8 cellular contexts compared by ENCODE assay signal in the genomic region with DNA sequence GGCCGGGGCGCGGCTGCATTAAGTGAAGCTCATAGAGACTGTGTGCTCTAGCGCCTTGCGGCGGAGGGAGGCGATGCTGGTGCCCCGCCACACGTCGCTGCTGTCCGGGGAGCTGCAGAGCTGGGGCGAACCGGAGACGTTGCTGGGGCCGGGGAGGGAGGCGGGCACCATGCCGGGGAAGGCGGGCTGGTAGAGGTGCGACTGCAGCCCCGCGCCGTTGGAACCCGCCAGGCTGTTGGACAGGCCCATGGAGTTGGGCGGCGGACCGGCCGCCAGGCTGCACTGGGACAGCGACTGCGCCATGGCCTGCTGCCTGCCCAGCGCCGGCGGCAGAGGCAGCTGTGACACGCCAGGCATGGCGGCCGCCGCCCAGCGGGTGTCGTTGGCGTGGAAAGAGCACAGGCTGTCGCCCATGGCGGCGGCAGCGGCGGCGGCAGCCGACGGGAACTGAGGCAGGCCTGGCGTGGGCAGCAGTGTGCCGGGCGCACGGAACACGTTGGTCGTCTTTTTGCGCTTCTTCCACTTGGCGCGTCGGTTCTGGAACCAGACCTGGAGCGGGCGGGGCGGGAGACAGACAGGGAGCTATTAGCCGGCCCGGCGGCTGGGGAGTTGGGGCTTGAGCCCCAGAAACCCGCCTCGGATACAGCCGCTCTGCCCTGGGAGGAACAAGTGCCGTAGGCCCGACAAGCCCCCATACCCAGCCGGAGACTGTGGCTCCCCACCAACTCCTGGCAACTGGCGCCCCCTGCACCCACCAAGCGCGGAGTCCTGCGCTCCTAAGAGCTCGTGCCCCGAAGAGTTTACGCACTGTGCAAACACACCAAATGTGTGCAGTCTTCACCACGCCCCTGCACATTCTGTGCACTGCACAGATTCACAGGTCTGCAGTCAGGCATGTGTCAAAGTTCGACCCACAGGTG.
DNase-seq lines count a peak whose midpoint lies in the region; ATAC-seq lines count a peak whose summit lies in the region.

No MANE protein-coding gene starts in this region.

- H3K9me3 Mint-ChIP-seq in activated naive CD4-positive, alpha-beta T cell treated with anti-CD3 and anti-CD28 coated beads, Interleukin-2, amount 50 U/mL, for 24 hours, result peaks cover 12% of the 10 kb centered on the region

- H3K27me3 Mint-ChIP-seq in activated naive CD4-positive, alpha-beta T cell treated with anti-CD3 and anti-CD28 coated beads, Interleukin-2, amount 50 U/mL, for 24 hours, result peaks cover 61% of the 10 kb centered on the region

- peak overlapping the region; percentile 64 for H3K4me3 Mint-ChIP-seq in activated naive CD4-positive, alpha-beta T cell treated with anti-CD3 and anti-CD28 coated beads, Interleukin-2, amount 50 U/mL, for 24 hours

- peaks cover 3% of the 10 kb centered on the region for H3K36me3 Mint-ChIP-seq in activated naive CD4-positive, alpha-beta T cell treated with anti-CD3 and anti-CD28 coated beads, Interleukin-2, amount 50 U/mL, for 24 hours

- no peaks in the 10 kb centered on the region for H3K9me3 ChIP-seq in iPS-18c (ENCODE audit: control insufficient read depth, insufficient read depth, low read length)

- H3K27ac Mint-ChIP-seq in activated naive CD4-positive, alpha-beta T cell treated with anti-CD3 and anti-CD28 coated beads, Interleukin-2, amount 50 U/mL, for 24 hours, result no peak overlapping the region

- DNase-seq in DMS53 (lab: John Stamatoyannopoulos, UW) (peak; percentile 95), NCI-H748 (lab: John Stamatoyannopoulos, UW; ENCODE audit: unreplicated experiment) (peak; percentile 92), globus pallidus (ENCODE audit: low spot score) (no peak)
- DNase-seq in stimulated activated CD4-positive, alpha-beta T cell treated with anti-CD3 and anti-CD28 coated beads, Interleukin-12 subunit alpha, Interleukin-12 subunit beta, amount 100 ng/mL, for 48 hours (ENCODE audit: low read depth in 2 of 3, low spot score in 1 of 3), result peak; percentile 34 to 44 (median 36)

- ATAC-seq in GM19324 (IDR thresholded peaks at IDR 0.05; ENCODE audit: low FRiP score, unreplicated experiment), result peak; percentile 90
- ATAC-seq in HG03280 (IDR thresholded peaks at IDR 0.05; ENCODE audit: unreplicated experiment), result peak; percentile 86

- H3K4me3 ChIP-seq in iPS-18c (ENCODE audit: insufficient read depth, low read depth, low read length), result peak overlapping the region; percentile 53

- peaks cover 20% of the 10 kb centered on the region for H3K4me1 Mint-ChIP-seq in activated naive CD4-positive, alpha-beta T cell treated with anti-CD3 and anti-CD28 coated beads, Interleukin-2, amount 50 U/mL, for 24 hours
